In genomic region chr7:45697576-45698136, GRCh38 we compare ENCODE assay signal across 23 cellular contexts.
DNase-seq lines count a peak whose midpoint lies in the region; TF ChIP-seq lines count a peak whose summit lies in the region.
"Had no signal": no experiment of that assay in that cellular context is flagged by ENCODE, and none has a peak within 500 bp of the region (broad histone marks: within the 10 kb centered on the region; RNA-seq: fewer than 3 reads in every experiment).

No MANE protein-coding gene starts in this region.

- no peak overlapping the region for H3K4me3 Mint-ChIP-seq in type B pancreatic cell
- H3K4me3 Mint-ChIP-seq: activated B cell treated with CpG ODN at 0.5 μM for 24 hours; activated naive CD8-positive, alpha-beta T cell treated with anti-CD3 and anti-CD28 coated beads, Interleukin-2, amount 10 ng/mL, durations not matched to agents 7 days and 5 days; activated T-cell treated with anti-CD3 and anti-CD28 coated beads, Interleukin-2, amount 50 U/mL, for 72 hours; CD8-positive, alpha-beta memory T cell; stimulated activated naive B cell treated with anti-CD40 and anti-IgM and Interleukin-4, amounts not matched to agents 10 μg/mL and 1 μg/mL and 100 μg/mL, for 72 hours had no signal

- H3K27ac Mint-ChIP-seq in type B pancreatic cell: no peak overlapping the region
- H3K27ac Mint-ChIP-seq: activated B cell treated with CpG ODN at 0.5 μM for 24 hours; activated naive CD8-positive, alpha-beta T cell treated with anti-CD3 and anti-CD28 coated beads, Interleukin-2, amount 10 ng/mL, durations not matched to agents 7 days and 5 days; activated T-cell treated with anti-CD3 and anti-CD28 coated beads, Interleukin-2, amount 50 U/mL, for 72 hours; stimulated activated naive B cell treated with anti-CD40 and anti-IgM and Interleukin-4, amounts not matched to agents 10 μg/mL and 1 μg/mL and 100 μg/mL, for 72 hours had no signal

- H3K27me3 ChIP-seq in esophagus squamous epithelium (no peaks in the 10 kb centered on the region), tibial artery (peaks cover 0 to 1% of the 10 kb centered on the region in 2 donors), uterus (no peaks in the 10 kb centered on the region)
- H3K27me3 ChIP-seq: heart left ventricle, pancreas had no signal

- TF ChIP-seq CTCF in fibroblast of pulmonary artery (IDR thresholded peaks at IDR 0.05; ENCODE audit: low read length, missing control alignments) (no peak), type B pancreatic cell (conservative IDR thresholded peaks at IDR 0.05) (no peak), esophagus squamous epithelium (IDR thresholded peaks at IDR 0.05) (no peak), tibial artery (IDR thresholded peaks at IDR 0.05) (no peak), uterus (IDR thresholded peaks at IDR 0.05) (no peak)

- no peak for TF ChIP-seq POLR2A in esophagus squamous epithelium (IDR thresholded peaks at IDR 0.05)
- TF ChIP-seq POLR2A in uterus (IDR thresholded peaks at IDR 0.05): no peak

- H3K4me3 ChIP-seq in fibroblast of pulmonary artery (replicated peaks; ENCODE audit: low read depth, low read length) (no peak overlapping the region), esophagus squamous epithelium (no peak overlapping the region), tibial artery (no peak overlapping the region), uterus (no peak overlapping the region)
- H3K4me3 ChIP-seq: GM12878, heart left ventricle, mucosa of descending colon, pancreas, smooth muscle cell had no signal

- no peaks in the 10 kb centered on the region for H3K9me3 Mint-ChIP-seq in type B pancreatic cell
- H3K9me3 Mint-ChIP-seq: activated T-cell treated with anti-CD3 and anti-CD28 coated beads, Interleukin-2, amount 50 U/mL, for 72 hours had no signal

- H3K36me3 Mint-ChIP-seq in type B pancreatic cell: no peaks in the 10 kb centered on the region
- H3K36me3 Mint-ChIP-seq: activated naive CD8-positive, alpha-beta T cell treated with anti-CD3 and anti-CD28 coated beads, Interleukin-2, amount 10 ng/mL, durations not matched to agents 7 days and 5 days; CD8-positive, alpha-beta memory T cell; stimulated activated naive B cell treated with anti-CD40 and anti-IgM and Interleukin-4, amounts not matched to agents 10 μg/mL and 1 μg/mL and 100 μg/mL, for 72 hours had no signal

- no peaks in the 10 kb centered on the region for H3K9me3 ChIP-seq in esophagus squamous epithelium
- no peaks in the 10 kb centered on the region for H3K9me3 ChIP-seq in tibial artery
- H3K9me3 ChIP-seq in uterus: no peaks in the 10 kb centered on the region
- H3K9me3 ChIP-seq: heart left ventricle, mucosa of descending colon, pancreas had no signal

- WGBS in esophagus squamous epithelium, 2 donors: 88 to 95% methylated on average over 5 of the region's 5 CpGs

- intact Hi-C loops in esophagus squamous epithelium (cut with DNase I): no loop called here
- intact Hi-C loops in tibial artery (cut with DNase I; ENCODE audit: low total_unique reads): no loop called here
- intact Hi-C loops in uterus (cut with DNase I; ENCODE audit: low total_unique reads): no loop called here

- peak; percentile 2 to 4 for DNase-seq in activated T-cell treated with anti-CD3 and anti-CD28 coated beads, Interleukin-2, amount 50 U/mL, for 48 hours
- DNase-seq in activated T-cell treated with anti-CD3 and anti-CD28 coated beads for 4 hours (no peak), fibroblast of pulmonary artery (ENCODE audit: low read depth) (peak; percentile 10), type B pancreatic cell (ENCODE audit: extremely low spot score, unreplicated experiment) (peak; percentile 44), esophagus squamous epithelium (lab: John Stamatoyannopoulos, UW) (no peak), tibial artery (no peak), uterus (no peak)
- DNase-seq in activated CD8-positive, alpha-beta memory T cell treated with anti-CD3 and anti-CD28 coated beads, Interleukin-2, amount 50 U/mL, for 48 hours: peak; percentile 15
- DNase-seq: ACHN; activated B cell treated with CpG ODN at 0.5 μM for 24 hours; activated naive CD8-positive, alpha-beta T cell treated with anti-CD3 and anti-CD28 coated beads, Interleukin-2, amount 10 ng/mL, durations not matched to agents 7 days and 5 days; activated T-cell treated with anti-CD3 and anti-CD28 coated beads, Interleukin-2, amount 50 U/mL, for 72 hours; CD8-positive, alpha-beta memory T cell; kidney; mucosa of descending colon; NCI-H2081 treated with DMSO at 0.1 percent for 48 hours; NCI-H82; stimulated activated naive B cell treated with anti-CD40 and anti-IgM and Interleukin-4, amounts not matched to agents 10 μg/mL and 1 μg/mL and 100 μg/mL, for 72 hours had no signal

- no peaks in the 10 kb centered on the region for H3K27me3 Mint-ChIP-seq in type B pancreatic cell
- H3K27me3 Mint-ChIP-seq: activated B cell treated with CpG ODN at 0.5 μM for 24 hours had no signal

- H3K36me3 ChIP-seq in esophagus squamous epithelium (no peaks in the 10 kb centered on the region), tibial artery (no peaks in the 10 kb centered on the region), uterus (no peaks in the 10 kb centered on the region)
- H3K36me3 ChIP-seq: heart left ventricle, pancreas had no signal

- H3K4me1 Mint-ChIP-seq in type B pancreatic cell (ENCODE audit: unreplicated experiment): no peaks in the 10 kb centered on the region
- H3K4me1 Mint-ChIP-seq: activated B cell treated with CpG ODN at 0.5 μM for 24 hours; activated naive CD8-positive, alpha-beta T cell treated with anti-CD3 and anti-CD28 coated beads, Interleukin-2, amount 10 ng/mL, durations not matched to agents 7 days and 5 days; CD8-positive, alpha-beta memory T cell; stimulated activated naive B cell treated with anti-CD40 and anti-IgM and Interleukin-4, amounts not matched to agents 10 μg/mL and 1 μg/mL and 100 μg/mL, for 72 hours had no signal

- H3K4me1 ChIP-seq in esophagus squamous epithelium (no peaks in the 10 kb centered on the region), tibial artery (no peaks in the 10 kb centered on the region), uterus (no peaks in the 10 kb centered on the region)
- H3K4me1 ChIP-seq: pancreas had no signal

- no peak overlapping the region for H3K27ac ChIP-seq in esophagus squamous epithelium
- H3K27ac ChIP-seq in tibial artery: no peak overlapping the region
- H3K27ac ChIP-seq in uterus: no peak overlapping the region
- H3K27ac ChIP-seq: heart left ventricle, pancreas, RWPE1 had no signal

Comparison
In these comparisons a context has a peak if more than half of its experiments do, and no peak if none do; other contexts are left out.
1. DNase-seq: peak in activated T-cell treated with anti-CD3 and anti-CD28 coated beads, Interleukin-2, amount 50 U/mL, for 48 hours (2 of 2), activated CD8-positive, alpha-beta memory T cell treated with anti-CD3 and anti-CD28 coated beads, Interleukin-2, amount 50 U/mL, for 48 hours (single experiment), fibroblast of pulmonary artery (single experiment) and type B pancreatic cell (single experiment); none in activated T-cell treated with anti-CD3 and anti-CD28 coated beads for 4 hours (single experiment), esophagus squamous epithelium (single experiment), tibial artery (0 of 2) and uterus (0 of 2).